In the genomic region with DNA sequence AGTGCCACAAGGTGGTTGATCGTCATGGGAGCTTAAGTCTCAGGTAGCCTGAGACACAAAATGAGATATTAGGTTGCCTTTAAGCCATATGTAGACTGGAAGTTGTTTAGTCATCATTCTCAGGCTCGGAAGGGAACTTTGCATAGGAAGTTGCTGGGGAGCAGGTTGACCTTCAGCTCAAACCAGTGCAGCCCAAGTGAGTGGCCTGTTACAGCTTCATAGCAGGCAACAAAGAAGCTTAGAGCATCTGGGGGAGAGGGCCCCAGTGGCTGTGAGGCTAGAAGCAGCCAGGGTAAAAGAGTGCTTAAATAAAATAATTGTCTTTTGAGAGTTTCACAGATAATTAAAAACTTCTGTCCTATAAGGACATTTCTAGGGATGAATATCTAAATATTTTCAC, we compare ENCODE assay signal across 1 cellular context.
TF ChIP-seq lines count a peak whose summit lies in the region.

No MANE protein-coding gene starts in this region.

TF ChIP-seq in WTC11, 78 proteins besides CTCF, POLR2A, EP300 and RAD21 (continued from another document):
- TF ChIP-seq, protein P1, sequence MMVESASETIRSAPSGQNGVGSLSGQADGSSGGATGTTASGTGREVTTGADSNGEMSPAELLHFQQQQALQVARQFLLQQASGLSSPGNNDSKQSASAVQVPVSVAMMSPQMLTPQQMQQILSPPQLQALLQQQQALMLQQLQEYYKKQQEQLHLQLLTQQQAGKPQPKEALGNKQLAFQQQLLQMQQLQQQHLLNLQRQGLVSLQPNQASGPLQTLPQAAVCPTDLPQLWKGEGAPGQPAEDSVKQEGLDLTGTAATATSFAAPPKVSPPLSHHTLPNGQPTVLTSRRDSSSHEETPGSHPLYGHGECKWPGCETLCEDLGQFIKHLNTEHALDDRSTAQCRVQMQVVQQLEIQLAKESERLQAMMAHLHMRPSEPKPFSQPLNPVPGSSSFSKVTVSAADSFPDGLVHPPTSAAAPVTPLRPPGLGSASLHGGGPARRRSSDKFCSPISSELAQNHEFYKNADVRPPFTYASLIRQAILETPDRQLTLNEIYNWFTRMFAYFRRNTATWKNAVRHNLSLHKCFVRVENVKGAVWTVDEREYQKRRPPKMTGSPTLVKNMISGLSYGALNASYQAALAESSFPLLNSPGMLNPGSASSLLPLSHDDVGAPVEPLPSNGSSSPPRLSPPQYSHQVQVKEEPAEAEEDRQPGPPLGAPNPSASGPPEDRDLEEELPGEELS (CRISPR knock-in tag; IDR thresholded peaks at IDR 0.05), result no peak
- TF ChIP-seq, protein P2, sequence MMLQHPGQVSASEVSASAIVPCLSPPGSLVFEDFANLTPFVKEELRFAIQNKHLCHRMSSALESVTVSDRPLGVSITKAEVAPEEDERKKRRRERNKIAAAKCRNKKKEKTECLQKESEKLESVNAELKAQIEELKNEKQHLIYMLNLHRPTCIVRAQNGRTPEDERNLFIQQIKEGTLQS (CRISPR knock-in tag; conservative IDR thresholded peaks at IDR 0.05), result no peak
- TF ChIP-seq, protein P3, sequence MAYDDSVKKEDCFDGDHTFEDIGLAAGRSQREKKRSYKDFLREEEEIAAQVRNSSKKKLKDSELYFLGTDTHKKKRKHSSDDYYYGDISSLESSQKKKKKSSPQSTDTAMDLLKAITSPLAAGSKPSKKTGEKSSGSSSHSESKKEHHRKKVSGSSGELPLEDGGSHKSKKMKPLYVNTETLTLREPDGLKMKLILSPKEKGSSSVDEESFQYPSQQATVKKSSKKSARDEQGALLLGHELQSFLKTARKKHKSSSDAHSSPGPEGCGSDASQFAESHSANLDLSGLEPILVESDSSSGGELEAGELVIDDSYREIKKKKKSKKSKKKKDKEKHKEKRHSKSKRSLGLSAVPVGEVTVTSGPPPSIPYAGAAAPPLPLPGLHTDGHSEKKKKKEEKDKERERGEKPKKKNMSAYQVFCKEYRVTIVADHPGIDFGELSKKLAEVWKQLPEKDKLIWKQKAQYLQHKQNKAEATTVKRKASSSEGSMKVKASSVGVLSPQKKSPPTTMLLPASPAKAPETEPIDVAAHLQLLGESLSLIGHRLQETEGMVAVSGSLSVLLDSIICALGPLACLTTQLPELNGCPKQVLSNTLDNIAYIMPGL (CRISPR knock-in tag; IDR thresholded peaks at IDR 0.05), result no peak
